In the genomic region with DNA sequence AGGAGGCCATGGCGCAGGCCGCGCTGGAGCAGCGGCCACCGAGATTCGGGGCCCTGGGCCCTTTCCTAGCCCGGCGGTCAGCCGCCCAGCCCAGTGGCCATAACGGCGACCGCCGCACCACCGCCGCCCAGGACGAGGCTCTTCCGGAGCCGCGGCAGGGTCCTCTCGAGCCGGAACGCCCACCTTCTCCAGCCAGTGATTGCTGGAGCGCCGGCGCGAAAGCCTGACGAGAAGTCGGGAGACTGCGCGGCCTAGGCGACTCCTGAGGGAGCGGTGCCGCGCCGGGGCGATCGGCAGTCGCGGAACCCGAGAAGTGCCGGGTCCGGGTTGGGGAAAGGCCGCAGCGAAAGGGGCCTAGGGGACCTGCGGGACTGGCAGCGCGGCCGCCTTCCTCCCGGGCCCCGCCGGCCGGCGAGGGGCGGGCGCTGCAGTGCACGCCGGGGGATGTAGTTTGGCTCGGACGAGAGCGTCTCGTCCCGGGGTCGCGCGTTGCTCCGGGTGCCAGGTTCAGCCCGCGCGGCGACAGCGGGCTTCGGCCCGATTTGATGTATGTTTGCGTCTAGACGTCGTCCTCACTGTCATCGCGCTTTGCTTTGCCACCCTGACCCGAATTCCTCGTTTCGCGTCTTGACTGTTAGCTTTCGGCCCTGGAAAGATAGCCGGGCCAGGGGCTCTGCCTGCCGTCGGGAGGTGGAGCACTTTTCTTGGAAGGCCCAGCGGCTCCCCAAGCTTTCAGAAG, we compare ENCODE assay signal across 8 cellular contexts. TPM values are rescaled to one million over a fixed set of nuclear protein-coding genes. Genes with fewer than 3 reads are reported as not detected.
A peak's percentile ranks its signal among the peaks of the same experiment; 100 is the strongest.
DNase-seq lines count a peak whose midpoint lies in the region; TF ChIP-seq lines count a peak whose summit lies in the region.

A gene with protein sequence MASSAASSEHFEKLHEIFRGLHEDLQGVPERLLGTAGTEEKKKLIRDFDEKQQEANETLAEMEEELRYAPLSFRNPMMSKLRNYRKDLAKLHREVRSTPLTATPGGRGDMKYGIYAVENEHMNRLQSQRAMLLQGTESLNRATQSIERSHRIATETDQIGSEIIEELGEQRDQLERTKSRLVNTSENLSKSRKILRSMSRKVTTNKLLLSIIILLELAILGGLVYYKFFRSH (minus strand): TSS at position 153 of the 739 bp plus-strand sequence. CDS start 143 bp downstream, at position 10.

- H3K36me3 ChIP-seq in MG63, result no peaks in the 10 kb centered on the region
- H3K36me3 ChIP-seq in SJSA1, result peaks cover 26% of the 10 kb centered on the region
- peaks cover 22% of the 10 kb centered on the region for H3K36me3 ChIP-seq in neuron (ENCODE audit: insufficient read depth, low read length)

- H2AFZ ChIP-seq in neuron (ENCODE audit: low read depth, low read length), result peak within 1 kb of the TSS; percentile 90

- H3K27me3 ChIP-seq in MG63 (no peaks in the 10 kb centered on the region), SJSA1 (replicated peaks) (no peaks in the 10 kb centered on the region), neuron (ENCODE audit: insufficient read depth, low read length) (no peaks in the 10 kb centered on the region)

- peak within 1 kb of the TSS; percentile 98 for H3K27ac ChIP-seq in SJSA1

- H3K4me1 ChIP-seq in SJSA1 (replicated peaks) (peaks cover 16% of the 10 kb centered on the region), neuron (ENCODE audit: insufficient read depth, low read length) (peaks cover 18% of the 10 kb centered on the region)

- H3K9me3 ChIP-seq in MG63 (no peaks in the 10 kb centered on the region), SJSA1 (replicated peaks) (no peaks in the 10 kb centered on the region), neuron (ENCODE audit: low read length) (no peaks in the 10 kb centered on the region)

- DNase-seq in GM03348 (ENCODE audit: low spot score) (peak; percentile 95), HCEC 1CT (peak; percentile 72), MG63 (peak; percentile 69), SJSA1 (ENCODE audit: low read depth in 1 of 2, low spot score in 2 of 2) (peak; percentile 76 to 96), foreskin melanocyte (peak; percentile 81)
- DNase-seq in activated gamma-delta T cell treated with anti-CD3 and anti-CD28 coated beads, Interleukin-2, amount 50 U/mL, for 16 hours (ENCODE audit: low read depth), result peak; percentile 56

- peak within 1 kb of the TSS; percentile 88 for H3K4me3 ChIP-seq in MG63
- H3K4me3 ChIP-seq in SJSA1, result peak within 1 kb of the TSS; percentile 83
- peak within 1 kb of the TSS; percentile 55 for H3K4me3 ChIP-seq in neuron (ENCODE audit: low read length)

- TF ChIP-seq CTCF in subcutaneous adipose tissue (IDR thresholded peaks at IDR 0.05; ENCODE audit: low read depth), result no peak

RNA-seq across cellular contexts. Expression of the gene that starts here (rescaled TPM):
- 46.6 and 124 TPM in 2 replicates for total RNA-seq in MG63 (2014; rRNA removed; shearing (Covaris generic); ENCODE audit: low replicate concordance)
- 36.2 and 49.2 TPM in 2 replicates for total RNA-seq in SJSA1 (2014; rRNA removed; shearing (Covaris generic))
- total RNA-seq in subcutaneous adipose tissue, result 100 to 1,000 TPM in 3 of 4 donors, 10 to 100 TPM in 1; 97.6 to 218 (median 144) TPM

Comparison
In these comparisons a context has a peak if more than half of its experiments do, and no peak if none do; other contexts are left out.
1. Peak in every context shown above with its lines: DNase-seq, H3K4me3 ChIP-seq and H3K27ac ChIP-seq.